10 cellular contexts compared by ENCODE assay signal in the genomic region with DNA sequence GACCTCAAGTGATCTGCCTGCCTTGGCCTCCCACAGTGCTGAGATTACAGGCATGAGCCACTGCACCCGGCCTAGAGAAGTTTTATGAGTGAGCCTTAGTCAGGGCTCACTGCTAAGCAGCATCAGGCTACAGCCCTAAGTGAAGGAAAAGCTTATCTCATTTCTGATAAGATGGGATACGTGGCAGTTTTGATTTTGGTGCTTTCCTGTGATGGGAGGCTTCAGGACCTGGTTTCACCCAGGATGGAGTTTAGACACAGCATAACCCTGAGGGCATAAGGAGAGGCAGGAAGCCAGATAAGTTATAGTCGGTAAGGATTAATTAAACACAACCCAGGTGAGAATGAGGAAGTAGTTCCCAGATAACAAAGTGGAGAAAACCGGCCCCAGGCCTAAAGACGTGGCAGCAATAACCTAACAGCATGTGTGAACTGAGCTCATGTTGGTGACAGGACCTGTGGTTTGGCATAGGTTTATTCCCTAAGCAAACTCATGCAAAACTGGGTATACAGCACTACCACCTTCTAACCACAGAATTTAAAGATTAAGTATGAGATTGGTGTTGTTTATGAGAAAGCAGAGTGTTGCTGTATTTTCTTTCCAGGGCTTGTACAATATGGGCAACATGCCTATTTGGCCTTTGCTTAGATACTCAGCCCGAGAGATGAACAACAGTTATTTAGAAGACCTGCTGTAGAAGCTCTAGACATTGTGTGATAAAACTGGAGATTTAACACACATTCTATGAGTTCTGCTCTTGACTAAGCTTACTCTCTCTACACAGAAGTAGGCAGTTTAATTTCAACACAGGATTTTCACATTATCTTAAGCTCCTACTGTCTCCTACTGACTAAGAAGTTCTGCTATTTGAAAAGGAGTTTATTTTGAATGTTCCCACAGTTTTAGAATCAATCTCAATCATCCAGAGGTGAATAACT.
DNase-seq lines count a peak whose midpoint lies in the region; ATAC-seq and TF ChIP-seq lines count a peak whose summit lies in the region.
"Had no signal": no experiment of that assay in that cellular context is flagged by ENCODE, and none has a peak within 500 bp of the region (broad histone marks: within the 10 kb centered on the region; RNA-seq: fewer than 3 reads in every experiment).

No MANE protein-coding gene starts in this region.

- ATAC-seq in stimulated activated effector memory CD8-positive, alpha-beta T cell treated with anti-CD3 and anti-CD28 coated beads, Interleukin-12 subunit alpha, Interleukin-12 subunit beta, amount 100 ng/mL, for 72 hours, result peak; percentile 94

- no peak overlapping the region for H3K27ac ChIP-seq in tibial artery

- DNase-seq in activated CD4-positive, alpha-beta T cell treated with anti-CD3 and anti-CD28 coated beads for 48 hours, result peak; percentile 34
- no peak for DNase-seq in activated CD4-positive, alpha-beta T cell treated with anti-CD3 and anti-CD28 coated beads for 1 hour
- DNase-seq in NB4 (ENCODE audit: low read depth) (peak; percentile 49), choroid plexus epithelial cell (ENCODE audit: low read depth) (peak; percentile 28), SW480 (ENCODE audit: low spot score) (no peak), NCI-H446 (lab: John Stamatoyannopoulos, UW) (no peak), tibial artery (no peak)
- DNase-seq in stimulated activated effector memory CD8-positive, alpha-beta T cell treated with anti-CD3 and anti-CD28 coated beads, Interleukin-12 subunit alpha, Interleukin-12 subunit beta, amount 100 ng/mL, for 72 hours (ENCODE audit: low spot score in 2 of 2), result no peak
- DNase-seq: NCI-H510A treated with DMSO at 0.1 percent for 48 hours had no signal

- intact Hi-C loops in tibial artery (cut with DNase I; ENCODE audit: low total_unique reads), result no loop called here

- no peaks in the 10 kb centered on the region for H3K27me3 ChIP-seq in tibial artery

- peak overlapping the region; percentile 87 for H3K27ac Mint-ChIP-seq in stimulated activated effector memory CD8-positive, alpha-beta T cell treated with anti-CD3 and anti-CD28 coated beads, Interleukin-12 subunit alpha, Interleukin-12 subunit beta, amount 100 ng/mL, for 72 hours
- H3K27ac Mint-ChIP-seq: activated naive CD4-positive, alpha-beta T cell treated with anti-CD3 and anti-CD28 coated beads, Interleukin-2, amount 50 U/mL, for 24 hours had no signal

- no peaks in the 10 kb centered on the region for H3K9me3 Mint-ChIP-seq in stimulated activated effector memory CD8-positive, alpha-beta T cell treated with anti-CD3 and anti-CD28 coated beads, Interleukin-12 subunit alpha, Interleukin-12 subunit beta, amount 100 ng/mL, for 72 hours
- H3K9me3 Mint-ChIP-seq: activated naive CD4-positive, alpha-beta T cell treated with anti-CD3 and anti-CD28 coated beads, Interleukin-2, amount 50 U/mL, for 24 hours had no signal

- H3K36me3 ChIP-seq in tibial artery, result no peaks in the 10 kb centered on the region

- H3K36me3 Mint-ChIP-seq in stimulated activated effector memory CD8-positive, alpha-beta T cell treated with anti-CD3 and anti-CD28 coated beads, Interleukin-12 subunit alpha, Interleukin-12 subunit beta, amount 100 ng/mL, for 72 hours, result no peaks in the 10 kb centered on the region
- H3K36me3 Mint-ChIP-seq: activated naive CD4-positive, alpha-beta T cell treated with anti-CD3 and anti-CD28 coated beads, Interleukin-2, amount 50 U/mL, for 24 hours had no signal

- no peaks in the 10 kb centered on the region for H3K9me3 ChIP-seq in tibial artery

- H3K4me1 Mint-ChIP-seq in stimulated activated effector memory CD8-positive, alpha-beta T cell treated with anti-CD3 and anti-CD28 coated beads, Interleukin-12 subunit alpha, Interleukin-12 subunit beta, amount 100 ng/mL, for 72 hours, result peaks cover 17% of the 10 kb centered on the region

- no peak for TF ChIP-seq POLR2A in NB4 (IDR thresholded peaks at IDR 0.05; ENCODE audit: extremely low read depth, insufficient read length)

- H3K4me3 ChIP-seq in NB4 (ENCODE audit: low read depth, low read length), result no peak overlapping the region
- H3K4me3 ChIP-seq in choroid plexus epithelial cell (ENCODE audit: low read depth, low read length), result no peak overlapping the region
- no peak overlapping the region for H3K4me3 ChIP-seq in tibial artery

- H3K4me3 Mint-ChIP-seq in stimulated activated effector memory CD8-positive, alpha-beta T cell treated with anti-CD3 and anti-CD28 coated beads, Interleukin-12 subunit alpha, Interleukin-12 subunit beta, amount 100 ng/mL, for 72 hours, result peak overlapping the region; percentile 21
- H3K4me3 Mint-ChIP-seq: activated naive CD4-positive, alpha-beta T cell treated with anti-CD3 and anti-CD28 coated beads, Interleukin-2, amount 50 U/mL, for 24 hours had no signal

- TF ChIP-seq CTCF in NB4 (IDR thresholded peaks at IDR 0.05; ENCODE audit: low read depth, low read length) (no peak), choroid plexus epithelial cell (conservative IDR thresholded peaks at IDR 0.05; ENCODE audit: low read depth, low read length) (no peak), tibial artery (IDR thresholded peaks at IDR 0.05) (no peak)

- peaks cover 0 to 3% (median 0%) of the 10 kb centered on the region in 4 donors for H3K4me1 ChIP-seq in tibial artery

Comparison
In these comparisons a context has a peak if more than half of its experiments do, and no peak if none do; other contexts are left out.
1. DNase-seq: peak in activated CD4-positive, alpha-beta T cell treated with anti-CD3 and anti-CD28 coated beads for 48 hours (single experiment), NB4 (single experiment) and choroid plexus epithelial cell (single experiment); none in activated CD4-positive, alpha-beta T cell treated with anti-CD3 and anti-CD28 coated beads for 1 hour (single experiment), stimulated activated effector memory CD8-positive, alpha-beta T cell treated with anti-CD3 and anti-CD28 coated beads, Interleukin-12 subunit alpha, Interleukin-12 subunit beta, amount 100 ng/mL, for 72 hours (0 of 2), SW480 (single experiment), NCI-H446 (0 of 2) and tibial artery (0 of 2).